In genomic region chr15:64460737-64461576, GRCh38 we compare ENCODE assay signal across 8 cellular contexts. TPM values are rescaled to one million over a fixed set of nuclear protein-coding genes. Genes with fewer than 3 reads are reported as not detected.
DNase-seq lines count a peak whose midpoint lies in the region; ATAC-seq and TF ChIP-seq lines count a peak whose summit lies in the region.

No MANE protein-coding gene starts in this region.

- no peaks in the 10 kb centered on the region for H3K27me3 ChIP-seq in iPS-15b (ENCODE audit: control insufficient read depth, insufficient read depth, low read length)

- no peaks in the 10 kb centered on the region for H3K27me3 Mint-ChIP-seq in brain

- H3K36me3 Mint-ChIP-seq in brain: peaks cover 4% of the 10 kb centered on the region

- H3K4me3 ChIP-seq in GM12875 (ENCODE audit: low read depth, low read length) (peak overlapping the region; percentile 74), iPS-15b (ENCODE audit: low read depth, low read length) (peak overlapping the region; percentile 93), skeletal muscle cell (ENCODE audit: low read depth, low read length) (peak overlapping the region; percentile 65)

- peaks cover 25% of the 10 kb centered on the region for H3K4me1 ChIP-seq in iPS-15b (ENCODE audit: control insufficient read depth, insufficient read depth, low read length)

- peak overlapping the region; percentile 87 for H3K9ac ChIP-seq in iPS-15b (ENCODE audit: low read depth, low read length)

- no peaks in the 10 kb centered on the region for H3K9me3 Mint-ChIP-seq in brain

- peaks cover 87% of the 10 kb centered on the region for H3K4me1 Mint-ChIP-seq in brain

- no peaks in the 10 kb centered on the region for H3K36me3 ChIP-seq in iPS-15b (ENCODE audit: control insufficient read depth, insufficient read depth, low read length)

- DNase-seq in 8988T (peak; percentile 45), LHCN-M2 (ENCODE audit: low read depth) (peak; percentile 91), T-helper 9 cell (peak; percentile 19), skeletal muscle cell (ENCODE audit: low read depth) (peak; percentile 42)

- TF ChIP-seq CTCF in GM12875 (IDR thresholded peaks at IDR 0.05; ENCODE audit: borderline replicate concordance, insufficient read depth, low read depth, low read length) (no peak), brain (conservative IDR thresholded peaks at IDR 0.05) (no peak)

- H3K4me3 Mint-ChIP-seq in brain: peak overlapping the region; percentile 88 to 96 (median 92)

- H3K9me3 ChIP-seq in iPS-15b (ENCODE audit: control insufficient read depth, insufficient read depth, low read length): no peaks in the 10 kb centered on the region

- H3K27ac Mint-ChIP-seq in brain: peak overlapping the region; percentile 96 to 98 (median 97)

- ATAC-seq in HG02938 (IDR thresholded peaks at IDR 0.05; ENCODE audit: unreplicated experiment): no peak

RNA-seq across cellular contexts. Expression of gene ZNF609, which starts 0.6 kb away (rescaled TPM):
- 12.5 and 13.1 TPM in 2 replicates for total RNA-seq in LHCN-M2 (2014; rRNA removed)
- polyA plus RNA-seq in LHCN-M2 (2012): 8.9 TPM
- 29.4 TPM for polyA plus RNA-seq in brain (ENCODE audit: insufficient read depth, low read depth, low replicate concordance)

Comparison
In these comparisons a context has a peak if more than half of its experiments do, and no peak if none do; other contexts are left out.
1. DNase-seq: peak in every context shown above with its lines; median percentile 91 in LHCN-M2; 45 in 8988T; 42 in skeletal muscle cell; 19 in T-helper 9 cell.